ENCODE assay signal across 8 cellular contexts in the genomic region with DNA sequence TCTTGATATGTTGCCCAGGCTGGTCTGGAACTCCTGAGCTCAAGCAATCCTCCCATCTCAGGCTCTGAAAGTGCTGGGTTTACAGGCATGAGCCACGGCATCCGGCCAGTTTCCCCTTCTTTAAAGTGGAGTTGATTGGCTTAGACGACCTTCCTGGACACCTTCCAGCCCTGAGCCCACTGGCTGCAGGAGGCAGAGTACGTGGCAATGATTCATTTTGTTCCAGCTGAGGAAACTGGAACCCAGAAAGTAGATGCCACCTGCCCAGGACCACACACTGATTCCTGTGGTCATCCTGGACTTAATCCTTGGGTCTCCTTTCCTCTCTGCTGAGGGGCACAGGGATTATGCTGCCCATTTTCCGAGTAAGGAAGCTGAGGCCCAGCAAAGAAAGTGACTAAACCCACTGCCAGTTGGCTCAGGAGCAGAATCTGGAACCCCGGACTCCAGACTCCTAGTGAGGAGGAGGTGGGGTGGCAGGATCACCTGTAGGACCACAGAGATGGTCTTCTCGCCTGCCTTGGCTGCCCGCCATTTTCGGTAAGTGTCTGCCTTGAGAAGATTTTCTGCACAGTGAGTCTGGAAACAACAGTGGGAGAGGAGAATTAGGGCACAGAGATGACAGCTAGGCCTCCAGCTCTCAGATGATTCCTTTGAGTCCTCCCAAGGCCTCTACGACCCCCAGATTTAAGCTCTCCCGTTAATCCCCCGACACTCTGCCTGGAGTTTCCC. TPM values are rescaled to one million over a fixed set of nuclear protein-coding genes. Genes with fewer than 3 reads are reported as not detected.
DNase-seq lines count a peak whose midpoint lies in the region; ATAC-seq and TF ChIP-seq lines count a peak whose summit lies in the region.

No MANE protein-coding gene starts in this region.

- TF ChIP-seq CTCF in left ventricle myocardium inferior (IDR thresholded peaks at IDR 0.05; ENCODE audit: borderline replicate concordance) = no peak

- H3K4me1 ChIP-seq in left ventricle myocardium inferior (peaks cover 24% of the 10 kb centered on the region), subcutaneous abdominal adipose tissue (ENCODE audit: control insufficient read depth in 5 of 5, insufficient read depth in 5 of 5, low read length in 5 of 5) (peaks cover 5 to 22% (median 17%) of the 10 kb centered on the region in 5 donors)

- peak overlapping the region; percentile 99 for H3K27ac Mint-ChIP-seq in activated T-helper 17 cell treated with anti-CD3 and anti-CD28 coated beads, Interleukin-2, amount 50 U/mL, for 72 hours
- peak overlapping the region; percentile 97 to 99 (median 98) for H3K27ac Mint-ChIP-seq in immature natural killer cell

- peak overlapping the region; percentile 99 for H3K4me3 Mint-ChIP-seq in activated T-helper 17 cell treated with anti-CD3 and anti-CD28 coated beads, Interleukin-2, amount 50 U/mL, for 72 hours
- peak overlapping the region; percentile 96 to 97 (median 96) for H3K4me3 Mint-ChIP-seq in immature natural killer cell

- H3K36me3 ChIP-seq in left ventricle myocardium inferior (peaks cover 11% of the 10 kb centered on the region), subcutaneous abdominal adipose tissue (ENCODE audit: control insufficient read depth in 5 of 5, insufficient read depth in 5 of 5, low read length in 5 of 5) (peaks cover 2 to 17% (median 9%) of the 10 kb centered on the region in 5 donors)

- H3K27ac ChIP-seq in left ventricle myocardium inferior (replicated peaks) (peak overlapping the region; percentile 80), subcutaneous abdominal adipose tissue (ENCODE audit: low read depth, low read length) (peak overlapping the region; percentile 84)

- H3K9me3 ChIP-seq in left ventricle myocardium inferior (replicated peaks) (no peaks in the 10 kb centered on the region), subcutaneous abdominal adipose tissue (ENCODE audit: control insufficient read depth in 5 of 5, low read length in 5 of 5) (no peaks in the 10 kb centered on the region)

- intact Hi-C loops in left ventricle myocardium inferior (cut with micrococcal nuclease) = no loop called here
- intact Hi-C loops in Right ventricle myocardium inferior (cut with DNase I) = loop anchor here (1.0 kb wide), 1 partner anchor 22 kb away; the partner anchor contains the start of genes IRGQ and ZNF576

- H3K36me3 Mint-ChIP-seq in activated T-helper 17 cell treated with anti-CD3 and anti-CD28 coated beads, Interleukin-2, amount 50 U/mL, for 72 hours (ENCODE audit: low read depth) = peaks cover 5% of the 10 kb centered on the region
- H3K36me3 Mint-ChIP-seq in immature natural killer cell = peaks cover 0 to 5% (median 0%) of the 10 kb centered on the region in 3 donors

- no peaks in the 10 kb centered on the region for H3K27me3 Mint-ChIP-seq in activated T-helper 17 cell treated with anti-CD3 and anti-CD28 coated beads, Interleukin-2, amount 50 U/mL, for 72 hours
- H3K27me3 Mint-ChIP-seq in immature natural killer cell (ENCODE audit: low read depth in 3 of 3) = peaks cover 9 to 15% (median 13%) of the 10 kb centered on the region in 3 donors

- peaks cover 11% of the 10 kb centered on the region for H3K4me1 Mint-ChIP-seq in activated T-helper 17 cell treated with anti-CD3 and anti-CD28 coated beads, Interleukin-2, amount 50 U/mL, for 72 hours
- peaks cover 43 to 46% of the 10 kb centered on the region in 2 donors for H3K4me1 Mint-ChIP-seq in immature natural killer cell

- H3K9me3 Mint-ChIP-seq in activated T-helper 17 cell treated with anti-CD3 and anti-CD28 coated beads, Interleukin-2, amount 50 U/mL, for 72 hours = no peaks in the 10 kb centered on the region
- no peaks in the 10 kb centered on the region for H3K9me3 Mint-ChIP-seq in immature natural killer cell

- no peaks in the 10 kb centered on the region for H3K27me3 ChIP-seq in left ventricle myocardium inferior (ENCODE audit: low read depth)
- H3K27me3 ChIP-seq in subcutaneous abdominal adipose tissue (ENCODE audit: control insufficient read depth in 5 of 5, insufficient read depth in 4 of 5, low read length in 5 of 5) = no peaks in the 10 kb centered on the region

- H3K4me3 ChIP-seq in left ventricle myocardium inferior = peak overlapping the region; percentile 83
- peak overlapping the region; percentile 81 to 95 (median 89) for H3K4me3 ChIP-seq in subcutaneous abdominal adipose tissue (ENCODE audit: low read depth in 1 of 5, low read length in 5 of 5)

- H3K9ac ChIP-seq in subcutaneous abdominal adipose tissue (ENCODE audit: low read length in 5 of 5) = peak overlapping the region; percentile 89 to 96 (median 93)

- ATAC-seq in Right ventricle myocardium inferior = no peak
- ATAC-seq in activated T-helper 17 cell treated with anti-CD3 and anti-CD28 coated beads, Interleukin-2, amount 50 U/mL, for 72 hours (replicated peaks) = no peak

- no peak for DNase-seq in left ventricle myocardium inferior
- DNase-seq in Right ventricle myocardium inferior (ENCODE audit: missing footprints) = no peak
- DNase-seq in immature natural killer cell = no peak
- DNase-seq in HuH-7 (ENCODE audit: low spot score) = no peak
- DNase-seq in UCSD-AML1 (lab: John Stamatoyannopoulos, UW; ENCODE audit: unreplicated experiment) = no peak
- no peak for DNase-seq in NCI-H1436 (lab: John Stamatoyannopoulos, UW)

RNA-seq across cellular contexts. Expression of gene XRCC1, which starts 0.7 kb away (rescaled TPM):
- total RNA-seq in left ventricle myocardium inferior (12.8 TPM), Right ventricle myocardium inferior (12.2 TPM)
- 10 to 100 TPM; 33.8 to 34.9 TPM for total RNA-seq in activated T-helper 17 cell treated with anti-CD3 and anti-CD28 coated beads, Interleukin-2, amount 50 U/mL, for 72 hours
- 10 to 100 TPM; 13.3 to 34.3 (median 15.2) TPM for polyA plus RNA-seq in immature natural killer cell

RNA-seq across cellular contexts. Expression of gene PINLYP, which starts 1.0 kb away (rescaled TPM):
- total RNA-seq in left ventricle myocardium inferior = 1.0 TPM
- total RNA-seq in Right ventricle myocardium inferior = 2.2 TPM
- total RNA-seq in activated T-helper 17 cell treated with anti-CD3 and anti-CD28 coated beads, Interleukin-2, amount 50 U/mL, for 72 hours = 1 to 10 TPM; 4.6 to 6.2 TPM
- 1 to 10 TPM in 1 of 3 donors, under 1 TPM in 1, not detected in 1; 0.61 to 3.9 TPM for polyA plus RNA-seq in immature natural killer cell

RNA-seq across cellular contexts. Expression of gene IRGQ, which starts 21.3 kb away (rescaled TPM):
- total RNA-seq in left ventricle myocardium inferior = 26.1 TPM
- total RNA-seq in Right ventricle myocardium inferior = 16.2 TPM
- total RNA-seq in activated T-helper 17 cell treated with anti-CD3 and anti-CD28 coated beads, Interleukin-2, amount 50 U/mL, for 72 hours = 10 to 100 TPM; 18.3 to 22.1 TPM
- 1 to 10 TPM in 1 of 3 donors, under 1 TPM in 1, not detected in 1; 0.38 to 2.6 TPM for polyA plus RNA-seq in immature natural killer cell

RNA-seq across cellular contexts. Expression of gene ZNF576, which starts 21.8 kb away (rescaled TPM):
- total RNA-seq in left ventricle myocardium inferior = 11.3 TPM
- total RNA-seq in Right ventricle myocardium inferior = 9.3 TPM
- total RNA-seq in activated T-helper 17 cell treated with anti-CD3 and anti-CD28 coated beads, Interleukin-2, amount 50 U/mL, for 72 hours = 10 to 100 TPM; 17.8 to 23.3 TPM
- 10 to 100 TPM in 1 of 3 donors, 1 to 10 TPM in 2; 6.7 to 12.8 (median 7.1) TPM for polyA plus RNA-seq in immature natural killer cell

RNA-seq across cellular contexts. Expression of gene SRRM5, which starts 37.3 kb away (rescaled TPM):
- total RNA-seq in left ventricle myocardium inferior (0.30 TPM), Right ventricle myocardium inferior (0.16 TPM)
- total RNA-seq in activated T-helper 17 cell treated with anti-CD3 and anti-CD28 coated beads, Interleukin-2, amount 50 U/mL, for 72 hours = 1 to 10 TPM in 1 of 2 donors, under 1 TPM in 1; 0.74 to 1.4 TPM
- under 1 TPM in 2 of 3 donors, not detected in 1; 0.43 to 0.86 TPM for polyA plus RNA-seq in immature natural killer cell
